ENCODE assay signal across 12 cellular contexts in genomic region chr2:75481041-75481836, GRCh38.
A peak's percentile ranks its signal among the peaks of the same experiment; 100 is the strongest.
DNase-seq lines count a peak whose midpoint lies in the region; ATAC-seq and TF ChIP-seq lines count a peak whose summit lies in the region.
"Had no signal": no experiment of that assay in that cellular context is flagged by ENCODE, and none has a peak within 500 bp of the region (broad histone marks: within the 10 kb centered on the region; RNA-seq: fewer than 3 reads in every experiment).

No MANE protein-coding gene starts in this region.

- ATAC-seq in esophagus mucosa (no peak), HG03442 (IDR thresholded peaks at IDR 0.05; ENCODE audit: unreplicated experiment) (no peak)

- H3K4me3 ChIP-seq in choroid plexus epithelial cell (ENCODE audit: low read depth, low read length) = no peak overlapping the region
- no peak overlapping the region for H3K4me3 ChIP-seq in thymus (ENCODE audit: low read length)
- H3K4me3 ChIP-seq: SJCRH30 had no signal

- peak overlapping the region; percentile 46 for H3K27ac ChIP-seq in thymus (ENCODE audit: low read depth)
- H3K27ac ChIP-seq: SJCRH30 had no signal

- 71% methylated on average over 6 of the region's 6 CpGs for WGBS in thymus

- TF ChIP-seq CTCF in choroid plexus epithelial cell (conservative IDR thresholded peaks at IDR 0.05; ENCODE audit: low read depth, low read length) (peak; percentile 72), GM20000 (IDR thresholded peaks at IDR 0.05; ENCODE audit: extremely low read depth, missing control alignments) (no peak)

- DNase-seq in SIG-M5 treated with dmso at 0.1 percent for 504 hours (lab: John Stamatoyannopoulos, UW; ENCODE audit: unreplicated experiment) (peak; percentile 25), SIG-M5 (lab: John Stamatoyannopoulos, UW) (no peak), NCI-H2171 treated with DMSO at 0.1 percent for 48 hours (lab: John Stamatoyannopoulos, UW) (peak; percentile 21), choroid plexus epithelial cell (ENCODE audit: low read depth) (peak; percentile 68), GM20000 (ENCODE audit: low spot score) (no peak)
- DNase-seq: CD8-positive, alpha-beta memory T cell; kidney glomerular epithelial cell; SJCRH30; stimulated activated CD4-positive, alpha-beta T cell treated with anti-CD3 and anti-CD28 coated beads, Interleukin-4, amount 100 ng/mL, for 4 hours had no signal

- no peaks in the 10 kb centered on the region for H3K27me3 ChIP-seq in thymus (ENCODE audit: control insufficient read depth, insufficient read depth)

- H3K9me3 ChIP-seq in thymus (ENCODE audit: control insufficient read depth) = no peaks in the 10 kb centered on the region
- H3K9me3 ChIP-seq: SJCRH30 had no signal

- H3K36me3 ChIP-seq in thymus (ENCODE audit: control insufficient read depth, insufficient read depth) = no peaks in the 10 kb centered on the region
- H3K36me3 ChIP-seq: SJCRH30 had no signal

- H3K4me1 ChIP-seq in thymus (ENCODE audit: control insufficient read depth, insufficient read depth, low read length) = peaks cover 2% of the 10 kb centered on the region

Comparison
In these comparisons a context has a peak if more than half of its experiments do, and no peak if none do; other contexts are left out.
1. DNase-seq: peak in SIG-M5 treated with dmso at 0.1 percent for 504 hours (single experiment), NCI-H2171 treated with DMSO at 0.1 percent for 48 hours (single experiment) and choroid plexus epithelial cell (single experiment); none in SIG-M5 (single experiment) and GM20000 (single experiment).